ENCODE assay signal across 22 cellular contexts in genomic region chr7:55497521-55497920, GRCh38.
"Had no signal": no experiment of that assay in that cellular context is flagged by ENCODE, and none has a peak within 500 bp of the region (broad histone marks: within the 10 kb centered on the region; RNA-seq: fewer than 3 reads in every experiment).

No MANE protein-coding gene starts in this region.

- H3K9me3 Mint-ChIP-seq: activated naive CD4-positive, alpha-beta T cell treated with anti-CD3 and anti-CD28 coated beads for 36 hours; nephron progenitor cell; T-helper 2 cell treated with Interferon-gamma antibody and Interleukin-4, amounts not matched to agents 5 μg/mL and 100 μg/mL, for 36 hours had no signal

- H3K4me3 Mint-ChIP-seq: activated naive CD4-positive, alpha-beta T cell treated with anti-CD3 and anti-CD28 coated beads for 36 hours; nephron progenitor cell; T-helper 2 cell treated with Interferon-gamma antibody and Interleukin-4, amounts not matched to agents 5 μg/mL and 100 μg/mL, for 36 hours had no signal

- H3K27me3 Mint-ChIP-seq: progenitor cell of endocrine pancreas had no signal

- DNase-seq: activated CD4-positive, alpha-beta T cell treated with anti-CD3 and anti-CD28 coated beads for 48 hours; activated CD4-positive, alpha-beta T cell treated with anti-CD3 and anti-CD28 coated beads, Interleukin-2, amount 50 U/mL, for 48 hours; activated effector memory CD4-positive, alpha-beta T cell treated with anti-CD3 and anti-CD28 coated beads, Interleukin-2, amount 50 U/mL, for 16 hours; activated naive CD4-positive, alpha-beta T cell treated with anti-CD3 and anti-CD28 coated beads for 36 hours; dermis blood vessel endothelial cell; effector CD8-positive, alpha-beta T cell; islet precursor cell; left cardiac atrium; left ventricle myocardium superior; mucosa of descending colon; nephron progenitor cell; ovary; right lobe of liver; stimulated activated CD4-positive, alpha-beta T cell treated with anti-CD3 and anti-CD28 coated beads, Interleukin-4, amount 100 ng/mL, for 4 hours; T-helper 1 cell; testis; transverse colon had no signal

- H3K27me3 ChIP-seq: breast epithelium, neutrophil, ovary, right lobe of liver, testis, transverse colon had no signal

- H3K4me3 ChIP-seq: breast epithelium, mucosa of descending colon, ovary, right lobe of liver, skin epidermis, testis, transverse colon had no signal

- ATAC-seq: left cardiac atrium, left ventricle myocardium superior had no signal

- H3K27ac Mint-ChIP-seq: activated naive CD4-positive, alpha-beta T cell treated with anti-CD3 and anti-CD28 coated beads for 36 hours; nephron progenitor cell; progenitor cell of endocrine pancreas; T-helper 2 cell treated with Interferon-gamma antibody and Interleukin-4, amounts not matched to agents 5 μg/mL and 100 μg/mL, for 36 hours had no signal

- H3K9me3 ChIP-seq: breast epithelium, mucosa of descending colon, neutrophil, ovary, right lobe of liver, testis, transverse colon had no signal

- H3K36me3 ChIP-seq: breast epithelium, ovary had no signal

- H3K4me1 ChIP-seq: breast epithelium, right lobe of liver, testis, transverse colon had no signal
